1 cellular context compared by ENCODE assay signal in the genomic region with DNA sequence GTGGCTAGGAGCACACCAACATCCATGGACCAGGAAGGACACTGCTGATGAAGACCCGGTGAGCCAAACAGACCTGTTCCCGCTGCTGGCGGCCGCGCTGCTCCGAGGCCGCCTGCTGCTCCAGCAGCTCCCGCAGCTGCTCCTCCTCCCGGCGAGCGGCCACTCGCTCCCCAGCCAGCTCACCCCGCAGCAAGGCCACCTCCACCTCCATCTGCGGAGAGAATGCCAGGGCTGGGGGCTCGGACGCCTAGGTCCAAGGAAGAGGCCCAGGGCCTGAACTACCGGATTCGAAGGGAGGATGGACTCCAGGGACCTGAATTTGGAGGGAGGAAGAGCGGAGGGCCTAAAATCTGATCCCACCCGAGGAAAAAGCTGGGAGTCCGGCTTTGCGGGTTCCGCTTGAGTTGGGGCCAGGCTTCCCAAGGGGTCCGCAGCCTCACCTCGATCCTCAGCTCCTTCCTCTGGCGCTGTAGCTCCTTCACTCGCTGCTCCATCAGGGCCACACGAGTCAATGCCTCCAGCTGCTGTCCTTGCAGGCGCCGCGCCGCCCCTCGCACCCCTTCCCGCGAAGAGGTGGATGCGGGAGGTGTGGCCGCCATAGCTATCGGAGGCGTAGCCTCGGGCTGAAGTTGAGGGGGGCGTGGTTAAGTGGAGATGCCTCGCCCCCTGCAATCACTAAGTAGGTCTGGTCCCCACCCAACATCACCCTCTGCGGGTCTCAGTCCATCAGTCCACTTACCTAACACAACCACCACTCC.
A peak's percentile ranks its signal among the peaks of the same experiment; 100 is the strongest.
TF ChIP-seq lines count a peak whose summit lies in the region.

No MANE protein-coding gene starts in this region.

TF ChIP-seq in HEK293, 187 proteins besides CTCF, POLR2A, EP300 and RAD21 (continued from another document):
- TF ChIP-seq, protein P1, sequence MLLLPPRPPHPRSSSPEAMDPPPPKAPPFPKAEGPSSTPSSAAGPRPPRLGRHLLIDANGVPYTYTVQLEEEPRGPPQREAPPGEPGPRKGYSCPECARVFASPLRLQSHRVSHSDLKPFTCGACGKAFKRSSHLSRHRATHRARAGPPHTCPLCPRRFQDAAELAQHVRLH (tag by site-specific recombination; IDR thresholded peaks at IDR 0.05) = no peak
- no peak for TF ChIP-seq ZNF610 (tag by site-specific recombination; IDR thresholded peaks at IDR 0.05; ENCODE audit: borderline replicate concordance)
- TF ChIP-seq, protein P2, sequence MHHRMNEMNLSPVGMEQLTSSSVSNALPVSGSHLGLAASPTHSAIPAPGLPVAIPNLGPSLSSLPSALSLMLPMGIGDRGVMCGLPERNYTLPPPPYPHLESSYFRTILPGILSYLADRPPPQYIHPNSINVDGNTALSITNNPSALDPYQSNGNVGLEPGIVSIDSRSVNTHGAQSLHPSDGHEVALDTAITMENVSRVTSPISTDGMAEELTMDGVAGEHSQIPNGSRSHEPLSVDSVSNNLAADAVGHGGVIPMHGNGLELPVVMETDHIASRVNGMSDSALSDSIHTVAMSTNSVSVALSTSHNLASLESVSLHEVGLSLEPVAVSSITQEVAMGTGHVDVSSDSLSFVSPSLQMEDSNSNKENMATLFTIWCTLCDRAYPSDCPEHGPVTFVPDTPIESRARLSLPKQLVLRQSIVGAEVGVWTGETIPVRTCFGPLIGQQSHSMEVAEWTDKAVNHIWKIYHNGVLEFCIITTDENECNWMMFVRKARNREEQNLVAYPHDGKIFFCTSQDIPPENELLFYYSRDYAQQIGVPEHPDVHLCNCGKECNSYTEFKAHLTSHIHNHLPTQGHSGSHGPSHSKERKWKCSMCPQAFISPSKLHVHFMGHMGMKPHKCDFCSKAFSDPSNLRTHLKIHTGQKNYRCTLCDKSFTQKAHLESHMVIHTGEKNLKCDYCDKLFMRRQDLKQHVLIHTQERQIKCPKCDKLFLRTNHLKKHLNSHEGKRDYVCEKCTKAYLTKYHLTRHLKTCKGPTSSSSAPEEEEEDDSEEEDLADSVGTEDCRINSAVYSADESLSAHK (tag by site-specific recombination; IDR thresholded peaks at IDR 0.05) = no peak
- peak; percentile 74 for TF ChIP-seq KLF9 (tag by site-specific recombination; IDR thresholded peaks at IDR 0.05; ENCODE audit: low read depth)
- TF ChIP-seq KLF1 (tag by site-specific recombination; IDR thresholded peaks at IDR 0.05) = peak; percentile 85
- TF ChIP-seq ZFHX2 (tag by site-specific recombination; conservative IDR thresholded peaks at IDR 0.05) = no peak
- no peak for TF ChIP-seq PRDM1 (tag by site-specific recombination; IDR thresholded peaks at IDR 0.05)
- TF ChIP-seq GLIS2 (tag by site-specific recombination; IDR thresholded peaks at IDR 0.05) = peak; percentile 28; the same call in 1 of the 2 replicates
- no peak for TF ChIP-seq GLI4 (tag by site-specific recombination; IDR thresholded peaks at IDR 0.05)
- TF ChIP-seq MYNN (tag by site-specific recombination; IDR thresholded peaks at IDR 0.05; ENCODE audit: borderline replicate concordance) = no peak
